Comparison of ENCODE assay signal across 14 cellular contexts in genomic region chr3:71005797-71006321, GRCh38.
DNase-seq lines count a peak whose midpoint lies in the region; ATAC-seq and TF ChIP-seq lines count a peak whose summit lies in the region.
"Had no signal": no experiment of that assay in that cellular context is flagged by ENCODE, and none has a peak within 500 bp of the region (broad histone marks: within the 10 kb centered on the region; RNA-seq: fewer than 3 reads in every experiment).

No MANE protein-coding gene starts in this region.

- H3K9me2 ChIP-seq in hepatocyte (replicated peaks; ENCODE audit: insufficient read depth) = no peaks in the 10 kb centered on the region
- H3K9me2 ChIP-seq: SK-N-SH had no signal

- no peak overlapping the region for H3K4me3 ChIP-seq in SK-N-MC
- H3K4me3 ChIP-seq in breast epithelium = no peak overlapping the region
- no peak overlapping the region for H3K4me3 ChIP-seq in hepatocyte
- H3K4me3 ChIP-seq in rectal smooth muscle tissue (ENCODE audit: low read length) = no peak overlapping the region
- no peak overlapping the region for H3K4me3 ChIP-seq in lower lobe of right lung
- H3K4me3 ChIP-seq: BLaER1 treated with 17β-estradiol and CSF1 and Interleukin-3, amounts not matched to agents 10 nM and 100 nM had no signal

- peak overlapping the region; percentile 39 for H3K4me2 ChIP-seq in hepatocyte
- H3K4me2 ChIP-seq: BLaER1 treated with 17β-estradiol and CSF1 and Interleukin-3, amounts not matched to agents 10 nM and 100 nM; SK-N-SH had no signal

- H4K20me1 ChIP-seq in hepatocyte (ENCODE audit: insufficient read depth, poor library complexity, severe bottlenecking) = peaks cover 4% of the 10 kb centered on the region

- H3K36me3 ChIP-seq in SK-N-MC (ENCODE audit: insufficient read depth, low read length) (no peaks in the 10 kb centered on the region), breast epithelium (no peaks in the 10 kb centered on the region), hepatocyte (replicated peaks; ENCODE audit: insufficient read depth, low read depth) (no peaks in the 10 kb centered on the region), rectal smooth muscle tissue (ENCODE audit: control insufficient read depth, insufficient read depth, low read length) (no peaks in the 10 kb centered on the region), lower lobe of right lung (peaks cover 4% of the 10 kb centered on the region)

- H3K27ac ChIP-seq in SK-N-MC (peak overlapping the region; percentile 31; the same call in 1 of the 2 replicates), breast epithelium (peak overlapping the region; percentile 5 to 45), hepatocyte (no peak overlapping the region), rectal smooth muscle tissue (ENCODE audit: low read depth, low read length) (peak overlapping the region; percentile 55), lower lobe of right lung (no peak overlapping the region)
- H3K27ac ChIP-seq: BLaER1 treated with 17β-estradiol and CSF1 and Interleukin-3, amounts not matched to agents 10 nM and 100 nM; foreskin keratinocyte had no signal

- H3K4me1 ChIP-seq in breast epithelium (peaks cover 0 to 9% of the 10 kb centered on the region in 2 donors), hepatocyte (ENCODE audit: insufficient read depth) (peaks cover 9% of the 10 kb centered on the region), rectal smooth muscle tissue (ENCODE audit: control insufficient read depth, insufficient read depth, low read length) (peaks cover 23% of the 10 kb centered on the region), lower lobe of right lung (peaks cover 45% of the 10 kb centered on the region)

- H3K27me3 ChIP-seq in breast epithelium (no peaks in the 10 kb centered on the region), hepatocyte (no peaks in the 10 kb centered on the region), rectal smooth muscle tissue (ENCODE audit: control insufficient read depth, insufficient read depth, low read length) (no peaks in the 10 kb centered on the region), lower lobe of right lung (ENCODE audit: low read depth) (no peaks in the 10 kb centered on the region)
- H3K27me3 ChIP-seq: BLaER1 treated with 17β-estradiol and CSF1 and Interleukin-3, amounts not matched to agents 10 nM and 100 nM; foreskin keratinocyte had no signal

- ATAC-seq in lower lobe of right lung = no peak
- ATAC-seq: foreskin keratinocyte had no signal

- H3K9ac ChIP-seq in SK-N-MC (ENCODE audit: insufficient read length) (no peak overlapping the region), rectal smooth muscle tissue (ENCODE audit: low read length) (no peak overlapping the region)
- H3K9ac ChIP-seq: BLaER1 treated with 17β-estradiol and CSF1 and Interleukin-3, amounts not matched to agents 10 nM and 100 nM; SK-N-SH had no signal

- no peak for TF ChIP-seq POLR2A in breast epithelium (IDR thresholded peaks at IDR 0.05)

- peaks cover 84% of the 10 kb centered on the region for H3K79me2 ChIP-seq in hepatocyte

- WGBS in hepatocyte (ENCODE audit: low lambda C conversion rate, missing lambda C conversion rate) = 63% methylated on average over 8 of the region's 8 CpGs

- intact Hi-C loops in breast epithelium (cut with DNase I; ENCODE audit: low total_unique reads) (no loop called here), lower lobe of right lung (cut with DNase I) (loop anchor here (5.0 kb wide), 1 partner anchor 61 kb away; no protein-coding TSS in a partner anchor)

- DNase-seq in SK-N-MC (ENCODE audit: low read depth, low spot score) (no peak), breast epithelium (ENCODE audit: low spot score in 2 of 2) (no peak), hepatocyte (ENCODE audit: low spot score) (no peak), NCI-H2029 treated with DMSO at 0.1 percent for 48 hours (lab: John Stamatoyannopoulos, UW) (no peak), lower lobe of right lung (no peak), NCI-H2029 (lab: John Stamatoyannopoulos, UW) (no peak)
- DNase-seq in effector CD4-positive, alpha-beta T cell = no peak
- DNase-seq: activated CD4-positive, CD25-positive, alpha-beta regulatory T cell; foreskin keratinocyte; GOT3; NCI-H2107; SK-N-SH had no signal

- H3K9me3 ChIP-seq in SK-N-MC (ENCODE audit: low read depth, low read length) = no peaks in the 10 kb centered on the region
- H3K9me3 ChIP-seq in breast epithelium = no peaks in the 10 kb centered on the region
- H3K9me3 ChIP-seq in hepatocyte (ENCODE audit: low read depth) = no peaks in the 10 kb centered on the region
- no peaks in the 10 kb centered on the region for H3K9me3 ChIP-seq in lower lobe of right lung
- H3K9me3 ChIP-seq: BLaER1 treated with 17β-estradiol and CSF1 and Interleukin-3, amounts not matched to agents 10 nM and 100 nM; SK-N-SH had no signal

- TF ChIP-seq CTCF in breast epithelium (IDR thresholded peaks at IDR 0.05) (no peak), hepatocyte (IDR thresholded peaks at IDR 0.05; ENCODE audit: poor library complexity) (no peak), lower lobe of right lung (IDR thresholded peaks at IDR 0.05) (no peak)

- no peak overlapping the region for H2AFZ ChIP-seq in hepatocyte

Comparison
In these comparisons a context has a peak if more than half of its experiments do, and no peak if none do; other contexts are left out.
1. H3K27ac ChIP-seq: peak in SK-N-MC (single experiment), breast epithelium (2 of 2) and rectal smooth muscle tissue (single experiment); none in hepatocyte (single experiment) and lower lobe of right lung (single experiment).